Comparison of ENCODE assay signal across 11 cellular contexts in genomic region chr14:61145258-61145902, GRCh38.
A peak's percentile ranks its signal among the peaks of the same experiment; 100 is the strongest.
DNase-seq lines count a peak whose midpoint lies in the region; ATAC-seq and TF ChIP-seq lines count a peak whose summit lies in the region.
"Had no signal": no experiment of that assay in that cellular context is flagged by ENCODE, and none has a peak within 500 bp of the region (broad histone marks: within the 10 kb centered on the region; RNA-seq: fewer than 3 reads in every experiment).

No MANE protein-coding gene starts in this region.

- intact Hi-C loops in sciatic nerve (cut with DNase I), result no loop called here

- peak; percentile 91 for DNase-seq in EL
- peak; percentile 91 for DNase-seq in RPMI7951 (ENCODE audit: low read depth)
- peak; percentile 94 to 96 for DNase-seq in foreskin fibroblast
- DNase-seq in sciatic nerve (ENCODE audit: low spot score), result no peak
- no peak for DNase-seq in cerebellar nuclear complex (lab: John Stamatoyannopoulos, UW)
- DNase-seq: cortex of kidney; stimulated activated naive CD8-positive, alpha-beta T cell treated with anti-CD3 and anti-CD28 coated beads, Interleukin-15, amount 100 ng/mL, for 72 hours had no signal

- ATAC-seq in sciatic nerve, result peak; percentile 74
- ATAC-seq in GM21367 (IDR thresholded peaks at IDR 0.05; ENCODE audit: unreplicated experiment), result no peak
- no peak for ATAC-seq in HG02970 (IDR thresholded peaks at IDR 0.05; ENCODE audit: low FRiP score, unreplicated experiment)
- no peak for ATAC-seq in GM18870 (IDR thresholded peaks at IDR 0.05; ENCODE audit: unreplicated experiment)
- ATAC-seq: natural killer cell treated with Interleukin-12 subunit alpha and Interleukin-12 subunit beta and Interleukin-15 and Interleukin-18, amount 100 ng/mL, for 72 hours; stimulated activated naive CD8-positive, alpha-beta T cell treated with anti-CD3 and anti-CD28 coated beads, Interleukin-15, amount 100 ng/mL, for 72 hours had no signal

- TF ChIP-seq CTCF in foreskin fibroblast (IDR thresholded peaks at IDR 0.05; ENCODE audit: low read depth, low read length), result no peak

- no peak overlapping the region for H3K4me3 ChIP-seq in foreskin fibroblast (ENCODE audit: low read depth in 1 of 2, low read length in 2 of 2)

Comparison
In these comparisons a context has a peak if more than half of its experiments do, and no peak if none do; other contexts are left out.
1. DNase-seq: peak in EL (single experiment), RPMI7951 (single experiment) and foreskin fibroblast (2 of 2); none in sciatic nerve (single experiment) and cerebellar nuclear complex (0 of 2).